1 cellular context compared by ENCODE assay signal in the genomic region with DNA sequence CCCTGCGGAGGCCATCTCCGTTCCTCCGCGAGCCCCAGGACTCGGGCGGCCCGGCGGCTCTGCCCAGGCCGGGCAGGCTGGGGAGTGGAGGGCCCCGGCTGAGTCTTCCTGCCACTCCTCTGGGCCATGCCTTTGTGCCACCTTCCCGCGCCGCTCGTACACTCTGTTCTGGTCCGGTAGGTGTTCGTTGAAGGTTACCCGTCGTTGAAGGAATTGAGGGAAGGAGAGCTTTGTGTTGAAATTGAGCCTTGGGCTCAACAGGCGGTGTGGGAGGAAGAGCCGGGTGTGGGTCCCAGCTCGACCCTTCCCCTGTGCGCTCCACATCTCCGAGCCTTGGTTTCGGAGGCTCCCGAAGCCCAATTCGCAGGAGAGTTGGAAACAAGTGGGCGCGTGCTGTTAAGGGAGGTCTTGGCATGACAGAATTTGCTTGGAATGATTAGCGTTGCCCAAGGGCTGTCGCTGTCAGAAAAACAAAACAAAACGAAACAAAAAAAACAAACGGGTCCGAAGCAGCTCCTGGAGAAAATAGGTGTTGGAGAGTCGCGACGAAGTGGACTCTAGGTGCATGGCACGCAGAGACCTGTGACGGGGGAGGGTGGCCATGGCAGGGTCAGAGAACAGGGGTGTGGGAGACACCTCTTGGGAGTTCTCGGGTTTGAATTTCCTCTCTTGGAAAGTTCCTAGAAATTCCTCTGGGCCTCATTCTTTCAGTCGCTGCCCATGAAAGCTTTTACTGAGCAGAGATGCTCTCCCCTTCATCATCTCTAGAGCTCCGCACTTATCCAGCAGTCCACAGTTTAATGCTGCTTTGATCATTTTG.
TF ChIP-seq lines count a peak whose summit lies in the region.

No MANE protein-coding gene starts in this region.

TF ChIP-seq in HepG2, 621 proteins besides CTCF, POLR2A, EP300 and RAD21 (continued from another document and continues in another):
- TF ChIP-seq ZBTB44 (CRISPR knock-in tag; IDR thresholded peaks at IDR 0.05) (no peak), GFI1 (CRISPR knock-in tag; IDR thresholded peaks at IDR 0.05; ENCODE audit: borderline replicate concordance) (no peak), MTF1 (CRISPR knock-in tag; IDR thresholded peaks at IDR 0.05) (no peak), TP53 (CRISPR knock-in tag; conservative IDR thresholded peaks at IDR 0.05) (no peak), HOXD1 (CRISPR knock-in tag; IDR thresholded peaks at IDR 0.05) (0 out of 2 replicates have a peak, but pooled peaks have one; percentile 16), ZHX2 (IDR thresholded peaks at IDR 0.05; ENCODE audit: low read depth) (no peak), ZHX2 (CRISPR knock-in tag; IDR thresholded peaks at IDR 0.05; ENCODE audit: borderline replicate concordance) (no peak), GZF1 (CRISPR knock-in tag; IDR thresholded peaks at IDR 0.05) (0 out of 2 replicates have a peak, but pooled peaks have one; percentile 16), PHB2 (IDR thresholded peaks at IDR 0.05; ENCODE audit: partially characterized antibody) (no peak), LBX2 (CRISPR knock-in tag; IDR thresholded peaks at IDR 0.05; ENCODE audit: borderline replicate concordance) (no peak), ZNF724P (CRISPR knock-in tag; IDR thresholded peaks at IDR 0.05; ENCODE audit: borderline replicate concordance) (no peak), ZNF766 (CRISPR knock-in tag; IDR thresholded peaks at IDR 0.05; ENCODE audit: borderline replicate concordance) (no peak; the same call in 1 of the 2 replicates), NFE2 (CRISPR knock-in tag; IDR thresholded peaks at IDR 0.05) (no peak), ZNF121 (CRISPR knock-in tag; IDR thresholded peaks at IDR 0.05) (0 out of 2 replicates have a peak, but pooled peaks have one; percentile 2), ZBTB7A (CRISPR knock-in tag; IDR thresholded peaks at IDR 0.05) (0 out of 2 replicates have a peak, but pooled peaks have one; percentile 75), ZNF317 (CRISPR knock-in tag; IDR thresholded peaks at IDR 0.05) (no peak), ZNF224 (CRISPR knock-in tag; IDR thresholded peaks at IDR 0.05) (0 out of 2 replicates have a peak, but pooled peaks have one; percentile 89), HNRNPK (IDR thresholded peaks at IDR 0.05; ENCODE audit: low read depth, low read length, poor library complexity, severe bottlenecking) (peak; percentile 0), ZNF713 (CRISPR knock-in tag; IDR thresholded peaks at IDR 0.05) (no peak), MLLT10 (CRISPR knock-in tag; IDR thresholded peaks at IDR 0.05) (no peak), ERF (CRISPR knock-in tag; IDR thresholded peaks at IDR 0.05) (no peak), PPARG (CRISPR knock-in tag; conservative IDR thresholded peaks at IDR 0.05) (no peak), RARG (CRISPR knock-in tag; IDR thresholded peaks at IDR 0.05; ENCODE audit: low read depth) (0 out of 2 replicates have a peak, but pooled peaks have one; percentile 38), KDM5A (IDR thresholded peaks at IDR 0.05; ENCODE audit: borderline replicate concordance, low read length) (peak; percentile 90), BCL6 (CRISPR knock-in tag; IDR thresholded peaks at IDR 0.05) (no peak), YY1 (IDR thresholded peaks at IDR 0.05; ENCODE audit: insufficient read depth, insufficient replicate concordance, low read depth, low read length) (no peak), ZNF484 (CRISPR knock-in tag; IDR thresholded peaks at IDR 0.05; ENCODE audit: borderline replicate concordance, low read depth) (no peak), MED8 (CRISPR knock-in tag; IDR thresholded peaks at IDR 0.05; ENCODE audit: insufficient replicate concordance) (peak; percentile 31)
- TF ChIP-seq, protein P1, sequence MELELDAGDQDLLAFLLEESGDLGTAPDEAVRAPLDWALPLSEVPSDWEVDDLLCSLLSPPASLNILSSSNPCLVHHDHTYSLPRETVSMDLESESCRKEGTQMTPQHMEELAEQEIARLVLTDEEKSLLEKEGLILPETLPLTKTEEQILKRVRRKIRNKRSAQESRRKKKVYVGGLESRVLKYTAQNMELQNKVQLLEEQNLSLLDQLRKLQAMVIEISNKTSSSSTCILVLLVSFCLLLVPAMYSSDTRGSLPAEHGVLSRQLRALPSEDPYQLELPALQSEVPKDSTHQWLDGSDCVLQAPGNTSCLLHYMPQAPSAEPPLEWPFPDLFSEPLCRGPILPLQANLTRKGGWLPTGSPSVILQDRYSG (CRISPR knock-in tag; IDR thresholded peaks at IDR 0.05): no peak
- TF ChIP-seq, protein P2, sequence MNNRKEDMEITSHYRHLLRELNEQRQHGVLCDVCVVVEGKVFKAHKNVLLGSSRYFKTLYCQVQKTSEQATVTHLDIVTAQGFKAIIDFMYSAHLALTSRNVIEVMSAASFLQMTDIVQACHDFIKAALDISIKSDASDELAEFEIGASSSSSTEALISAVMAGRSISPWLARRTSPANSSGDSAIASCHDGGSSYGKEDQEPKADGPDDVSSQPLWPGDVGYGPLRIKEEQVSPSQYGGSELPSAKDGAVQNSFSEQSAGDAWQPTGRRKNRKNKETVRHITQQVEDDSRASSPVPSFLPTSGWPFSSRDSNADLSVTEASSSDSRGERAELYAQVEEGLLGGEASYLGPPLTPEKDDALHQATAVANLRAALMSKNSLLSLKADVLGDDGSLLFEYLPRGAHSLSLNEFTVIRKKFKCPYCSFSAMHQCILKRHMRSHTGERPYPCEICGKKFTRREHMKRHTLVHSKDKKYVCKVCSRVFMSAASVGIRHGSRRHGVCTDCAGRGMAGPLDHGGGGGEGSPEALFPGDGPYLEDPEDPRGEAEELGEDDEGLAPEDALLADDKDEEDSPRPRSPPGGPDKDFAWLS (CRISPR knock-in tag; IDR thresholded peaks at IDR 0.05; ENCODE audit: borderline replicate concordance): no peak
- TF ChIP-seq, protein P3, sequence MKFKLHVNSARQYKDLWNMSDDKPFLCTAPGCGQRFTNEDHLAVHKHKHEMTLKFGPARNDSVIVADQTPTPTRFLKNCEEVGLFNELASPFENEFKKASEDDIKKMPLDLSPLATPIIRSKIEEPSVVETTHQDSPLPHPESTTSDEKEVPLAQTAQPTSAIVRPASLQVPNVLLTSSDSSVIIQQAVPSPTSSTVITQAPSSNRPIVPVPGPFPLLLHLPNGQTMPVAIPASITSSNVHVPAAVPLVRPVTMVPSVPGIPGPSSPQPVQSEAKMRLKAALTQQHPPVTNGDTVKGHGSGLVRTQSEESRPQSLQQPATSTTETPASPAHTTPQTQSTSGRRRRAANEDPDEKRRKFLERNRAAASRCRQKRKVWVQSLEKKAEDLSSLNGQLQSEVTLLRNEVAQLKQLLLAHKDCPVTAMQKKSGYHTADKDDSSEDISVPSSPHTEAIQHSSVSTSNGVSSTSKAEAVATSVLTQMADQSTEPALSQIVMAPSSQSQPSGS (CRISPR knock-in tag; IDR thresholded peaks at IDR 0.05): no peak
- TF ChIP-seq, protein P4, sequence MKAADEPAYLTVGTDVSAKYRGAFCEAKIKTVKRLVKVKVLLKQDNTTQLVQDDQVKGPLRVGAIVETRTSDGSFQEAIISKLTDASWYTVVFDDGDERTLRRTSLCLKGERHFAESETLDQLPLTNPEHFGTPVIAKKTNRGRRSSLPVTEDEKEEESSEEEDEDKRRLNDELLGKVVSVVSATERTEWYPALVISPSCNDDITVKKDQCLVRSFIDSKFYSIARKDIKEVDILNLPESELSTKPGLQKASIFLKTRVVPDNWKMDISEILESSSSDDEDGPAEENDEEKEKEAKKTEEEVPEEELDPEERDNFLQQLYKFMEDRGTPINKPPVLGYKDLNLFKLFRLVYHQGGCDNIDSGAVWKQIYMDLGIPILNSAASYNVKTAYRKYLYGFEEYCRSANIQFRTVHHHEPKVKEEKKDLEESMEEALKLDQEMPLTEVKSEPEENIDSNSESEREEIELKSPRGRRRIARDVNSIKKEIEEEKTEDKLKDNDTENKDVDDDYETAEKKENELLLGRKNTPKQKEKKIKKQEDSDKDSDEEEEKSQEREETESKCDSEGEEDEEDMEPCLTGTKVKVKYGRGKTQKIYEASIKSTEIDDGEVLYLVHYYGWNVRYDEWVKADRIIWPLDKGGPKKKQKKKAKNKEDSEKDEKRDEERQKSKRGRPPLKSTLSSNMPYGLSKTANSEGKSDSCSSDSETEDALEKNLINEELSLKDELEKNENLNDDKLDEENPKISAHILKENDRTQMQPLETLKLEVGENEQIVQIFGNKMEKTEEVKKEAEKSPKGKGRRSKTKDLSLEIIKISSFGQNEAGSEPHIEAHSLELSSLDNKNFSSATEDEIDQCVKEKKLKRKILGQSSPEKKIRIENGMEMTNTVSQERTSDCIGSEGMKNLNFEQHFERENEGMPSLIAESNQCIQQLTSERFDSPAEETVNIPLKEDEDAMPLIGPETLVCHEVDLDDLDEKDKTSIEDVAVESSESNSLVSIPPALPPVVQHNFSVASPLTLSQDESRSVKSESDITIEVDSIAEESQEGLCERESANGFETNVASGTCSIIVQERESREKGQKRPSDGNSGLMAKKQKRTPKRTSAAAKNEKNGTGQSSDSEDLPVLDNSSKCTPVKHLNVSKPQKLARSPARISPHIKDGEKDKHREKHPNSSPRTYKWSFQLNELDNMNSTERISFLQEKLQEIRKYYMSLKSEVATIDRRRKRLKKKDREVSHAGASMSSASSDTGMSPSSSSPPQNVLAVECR (CRISPR knock-in tag; IDR thresholded peaks at IDR 0.05; ENCODE audit: borderline replicate concordance): peak; percentile 27; the same call in 1 of the 2 replicates
